ENCODE assay signal across 2 cellular contexts in genomic region chrX:108105473-108105872, GRCh38.
TF ChIP-seq lines count a peak whose summit lies in the region.

No MANE protein-coding gene starts in this region.

TF ChIP-seq in IMR-90, 13 proteins besides CTCF, POLR2A, EP300 and RAD21:
- TF ChIP-seq FOS (IDR thresholded peaks at IDR 0.05; ENCODE audit: low read depth, low read length) (no peak), RCOR1 (IDR thresholded peaks at IDR 0.05; ENCODE audit: insufficient replicate concordance, low read length) (no peak), USF2 (IDR thresholded peaks at IDR 0.05; ENCODE audit: low read depth, low read length) (no peak), RFX5 (IDR thresholded peaks at IDR 0.05; ENCODE audit: low read depth, low read length) (no peak), NFE2L2 (IDR thresholded peaks at IDR 0.05; ENCODE audit: low read depth, low read length) (no peak), BHLHE40 (IDR thresholded peaks at IDR 0.05; ENCODE audit: low read depth, low read length) (no peak), SMC3 (IDR thresholded peaks at IDR 0.05; ENCODE audit: low read depth, low read length) (no peak), MAZ (IDR thresholded peaks at IDR 0.05; ENCODE audit: borderline replicate concordance, low read depth, low read length) (no peak), MXI1 (IDR thresholded peaks at IDR 0.05; ENCODE audit: borderline replicate concordance, low read depth, low read length) (no peak), MAFK (IDR thresholded peaks at IDR 0.05; ENCODE audit: low read depth, low read length) (no peak), CHD1 (IDR thresholded peaks at IDR 0.05; ENCODE audit: low read depth, low read length) (no peak), CEBPB (IDR thresholded peaks at IDR 0.05; ENCODE audit: low read depth, low read length) (no peak), ELK1 (IDR thresholded peaks at IDR 0.05; ENCODE audit: borderline replicate concordance, low read depth, low read length) (no peak)

TF ChIP-seq in H1, 55 proteins besides CTCF, POLR2A, EP300 and RAD21:
- TF ChIP-seq CHD2 (IDR thresholded peaks at IDR 0.05; ENCODE audit: low read length) (no peak), SAP30 (IDR thresholded peaks at IDR 0.05; ENCODE audit: insufficient read depth, insufficient replicate concordance, low read length) (no peak), KDM5A (IDR thresholded peaks at IDR 0.05; ENCODE audit: low read length) (no peak), ASH2L (IDR thresholded peaks at IDR 0.05; ENCODE audit: low read length) (no peak), RXRA (IDR thresholded peaks at IDR 0.05; ENCODE audit: insufficient read depth, low read depth, low read length) (no peak), GABPA (IDR thresholded peaks at IDR 0.05; ENCODE audit: borderline replicate concordance, insufficient read depth, low read length) (no peak), TCF12 (IDR thresholded peaks at IDR 0.05; ENCODE audit: low read depth, low read length) (no peak), MAFK (IDR thresholded peaks at IDR 0.05; ENCODE audit: low read depth, low read length) (no peak), KDM1A (IDR thresholded peaks at IDR 0.05; ENCODE audit: borderline replicate concordance, low read length) (no peak)
